In the genomic region with DNA sequence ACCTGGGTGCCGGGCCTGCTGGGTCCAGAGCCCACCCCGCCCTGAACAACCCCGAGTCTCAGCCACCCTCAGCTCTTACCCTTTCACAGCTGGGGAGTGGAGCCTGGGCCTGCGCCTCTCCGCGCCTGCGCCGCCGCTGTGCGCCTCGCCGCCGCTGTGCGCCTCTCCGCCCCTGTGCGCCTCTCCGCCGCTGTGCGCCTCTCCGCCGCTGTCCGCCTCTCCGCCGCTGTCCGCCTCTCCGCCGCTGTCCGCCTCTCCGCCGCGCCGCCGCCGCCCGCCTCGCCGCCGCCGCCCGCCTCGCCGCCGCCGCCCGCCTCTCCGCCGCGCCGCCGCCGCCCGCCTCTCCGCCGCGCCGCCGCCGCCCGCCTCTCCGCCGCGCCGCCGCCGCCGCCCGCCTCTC, we compare ENCODE assay signal across 8 cellular contexts.
DNase-seq lines count a peak whose midpoint lies in the region; ATAC-seq and TF ChIP-seq lines count a peak whose summit lies in the region.
"Not testable (repeated sequence)": the region's sequence is repeated elsewhere in the genome, so short reads cannot be mapped to it uniquely, and the experiment has no call there.

No MANE protein-coding gene starts in this region.

- DNase-seq in BE2C: peak; percentile 19
- DNase-seq in activated CD4-positive, alpha-beta T cell treated with anti-CD3 and anti-CD28 coated beads for 48 hours: peak; percentile 8
- DNase-seq in activated T-cell treated with anti-CD3 and anti-CD28 coated beads, Interleukin-2, amount 50 U/mL, for 24 hours: peak; percentile 48
- DNase-seq in breast epithelium (ENCODE audit: low spot score in 2 of 2); left ventricle myocardium inferior: not testable (repeated sequence)
- peak in 2 of 3 donors; percentile 31 to 36 for DNase-seq in mucosa of descending colon
- peak; percentile 59 for DNase-seq in posterior vena cava (ENCODE audit: low spot score)
- DNase-seq in stomach: peak; percentile 26

- peak overlapping the region in 1 of 2 donors; percentile 72 for H3K27ac ChIP-seq in breast epithelium
- H3K27ac ChIP-seq in left ventricle myocardium inferior (replicated peaks); stomach: not testable (repeated sequence)

- not testable (repeated sequence) for H3K36me3 Mint-ChIP-seq in activated T-cell treated with anti-CD3 and anti-CD28 coated beads, Interleukin-2, amount 50 U/mL, for 24 hours (ENCODE audit: low read depth)

- intact Hi-C loops in breast epithelium (cut with DNase I; ENCODE audit: low total_unique reads); left ventricle myocardium inferior (cut with micrococcal nuclease); mucosa of descending colon (cut with DNase I, micrococcal nuclease); posterior vena cava (cut with DNase I); stomach (cut with DNase I; ENCODE audit: low total_unique reads): not testable (repeated sequence)

- not testable (repeated sequence) for H3K4me1 Mint-ChIP-seq in activated T-cell treated with anti-CD3 and anti-CD28 coated beads, Interleukin-2, amount 50 U/mL, for 24 hours (ENCODE audit: low read depth)

- TF ChIP-seq CTCF in BE2C (IDR thresholded peaks at IDR 0.05; ENCODE audit: low read depth, low read length); breast epithelium (IDR thresholded peaks at IDR 0.05); left ventricle myocardium inferior (IDR thresholded peaks at IDR 0.05; ENCODE audit: borderline replicate concordance); mucosa of descending colon (IDR thresholded peaks at IDR 0.05); stomach (IDR thresholded peaks at IDR 0.05): not testable (repeated sequence)

- not testable (repeated sequence) for H3K27me3 Mint-ChIP-seq in activated T-cell treated with anti-CD3 and anti-CD28 coated beads, Interleukin-2, amount 50 U/mL, for 24 hours

- WGBS in stomach, 5 donors: 62 to 85% (median 69%) methylated on average over 14 to 50 of the region's 67 CpGs; no CpG with 5 or more reads in 2 of the 5 donors

- not testable (repeated sequence) for ATAC-seq in mucosa of descending colon

- H3K9me3 ChIP-seq in BE2C; breast epithelium; left ventricle myocardium inferior (replicated peaks); mucosa of descending colon; stomach: not testable (repeated sequence)

- H3K36me3 ChIP-seq in BE2C; breast epithelium; left ventricle myocardium inferior; mucosa of descending colon (ENCODE audit: low read depth); stomach: not testable (repeated sequence)

- not testable (repeated sequence) for H3K4me1 ChIP-seq in BE2C; breast epithelium; left ventricle myocardium inferior; mucosa of descending colon (ENCODE audit: low read depth); stomach

- H3K4me3 ChIP-seq in BE2C (ENCODE audit: low read depth, low read length); mucosa of descending colon: not testable (repeated sequence)
- H3K4me3 ChIP-seq in breast epithelium: peak overlapping the region in 2 of 3 donors; percentile 42 to 44
- H3K4me3 ChIP-seq in left ventricle myocardium inferior: peak overlapping the region; percentile 37
- peak overlapping the region in 1 of 4 donors; percentile 22 for H3K4me3 ChIP-seq in stomach

- not testable (repeated sequence) for H3K9me3 Mint-ChIP-seq in activated T-cell treated with anti-CD3 and anti-CD28 coated beads, Interleukin-2, amount 50 U/mL, for 24 hours

- TF ChIP-seq EP300 in stomach (IDR thresholded peaks at IDR 0.05): not testable (repeated sequence)

- peak overlapping the region; percentile 47 for H3K4me3 Mint-ChIP-seq in activated T-cell treated with anti-CD3 and anti-CD28 coated beads, Interleukin-2, amount 50 U/mL, for 24 hours

- H3K27me3 ChIP-seq in BE2C; breast epithelium; left ventricle myocardium inferior (ENCODE audit: low read depth); stomach: not testable (repeated sequence)

- not testable (repeated sequence) for H3K27ac Mint-ChIP-seq in activated T-cell treated with anti-CD3 and anti-CD28 coated beads, Interleukin-2, amount 50 U/mL, for 24 hours

- TF ChIP-seq POLR2A in breast epithelium (IDR thresholded peaks at IDR 0.05); stomach (IDR thresholded peaks at IDR 0.05): not testable (repeated sequence)
